ENCODE assay signal across 13 cellular contexts in the genomic region with DNA sequence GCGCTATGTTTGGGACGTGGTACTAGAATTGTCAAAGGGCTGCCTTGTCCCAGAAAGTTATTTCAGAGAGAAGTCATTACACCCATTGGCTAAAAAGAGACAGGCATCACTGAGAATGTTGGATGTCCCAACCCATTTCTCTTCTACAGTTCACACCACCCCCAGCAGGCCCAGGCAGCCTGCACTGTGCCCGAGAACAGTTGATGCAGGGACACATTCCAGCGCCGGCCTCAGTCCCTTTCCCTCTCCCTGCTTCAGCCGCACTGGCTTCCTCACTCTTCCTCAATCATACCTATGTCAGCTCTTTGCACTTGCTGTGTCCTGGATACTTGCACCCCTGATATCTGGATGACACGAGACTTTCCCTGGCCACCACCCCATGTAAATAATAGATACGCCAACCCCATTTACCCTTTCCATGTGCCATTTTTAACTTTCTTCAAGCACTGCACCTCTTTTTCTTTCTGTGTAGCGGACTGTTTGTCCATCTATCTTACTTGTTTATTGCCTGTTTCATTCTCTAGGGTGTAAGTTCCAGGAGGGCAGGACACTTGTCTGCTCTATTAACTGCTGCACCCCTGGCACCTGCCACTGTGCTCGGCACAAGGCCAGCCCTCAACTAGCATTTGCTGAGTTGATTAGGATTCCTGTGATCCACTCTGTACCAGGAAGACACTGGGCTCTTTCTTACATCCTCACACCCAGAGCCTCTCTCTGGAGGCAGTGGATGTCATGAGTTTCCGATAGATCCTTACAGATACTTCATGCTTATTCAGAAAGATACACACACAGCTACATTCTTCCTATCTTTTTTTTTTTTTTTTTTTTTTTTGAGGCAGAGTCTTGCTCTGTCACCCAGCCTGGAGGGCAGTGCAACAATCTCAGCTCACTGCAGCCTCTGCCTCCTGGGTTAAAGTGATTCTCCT.
A peak's percentile ranks its signal among the peaks of the same experiment; 100 is the strongest.
DNase-seq lines count a peak whose midpoint lies in the region; ATAC-seq and TF ChIP-seq lines count a peak whose summit lies in the region.
"Had no signal": no experiment of that assay in that cellular context is flagged by ENCODE, and none has a peak within 500 bp of the region (broad histone marks: within the 10 kb centered on the region; RNA-seq: fewer than 3 reads in every experiment).

No MANE protein-coding gene starts in this region.

- CTCF ChIA-PET in activated CD4-positive, alpha-beta T cell treated with anti-CD3 and anti-CD28 coated beads, Interleukin-2, amount 10 ng/mL, durations not matched to agents 7 days and 5 days (lab: Charles Lee): interaction anchor here (0.6 to 2.0 kb wide), 2 partner anchors 39 to 434 kb away, joined by 3 to 9 read pairs; no protein-coding TSS in a partner anchor

- no peak for DNase-seq in activated CD4-positive, alpha-beta T cell treated with anti-CD3 and anti-CD28 coated beads, Interleukin-2, amount 10 ng/mL, durations not matched to agents 7 days and 5 days
- DNase-seq in activated CD4-positive, alpha-beta T cell treated with anti-CD3 and anti-CD28 coated beads, Interleukin-2, amount 50 U/mL, for 4 hours: no peak
- DNase-seq in NCI-H1092 treated with DMSO at 0.1 percent for 48 hours (lab: John Stamatoyannopoulos, UW): peak; percentile 65
- DNase-seq in foreskin melanocyte: peak; percentile 69
- DNase-seq in neuronal stem cell (ENCODE audit: low spot score): no peak
- DNase-seq in mesendoderm: no peak
- no peak for DNase-seq in GM13977 (ENCODE audit: low spot score)
- DNase-seq: EL, H7, MG63, SIG-M5 had no signal

- H3K27ac ChIP-seq in neuronal stem cell (replicated peaks; ENCODE audit: low read length): no peak overlapping the region
- no peak overlapping the region for H3K27ac ChIP-seq in mesendoderm (ENCODE audit: low read depth, low read length)
- H3K27ac ChIP-seq: C4-2B had no signal

- H3K79me1 ChIP-seq in neuronal stem cell (ENCODE audit: low read depth, low read length): no peaks in the 10 kb centered on the region
- H3K79me1 ChIP-seq in mesendoderm (ENCODE audit: low read length): no peaks in the 10 kb centered on the region

- H3K14ac ChIP-seq in neuronal stem cell (ENCODE audit: low read length): no peak overlapping the region

- H4K5ac ChIP-seq in mesendoderm (ENCODE audit: low read length): no peak overlapping the region

- H3K36me3 Mint-ChIP-seq in activated CD4-positive, alpha-beta T cell treated with anti-CD3 and anti-CD28 coated beads, Interleukin-2, amount 10 ng/mL, durations not matched to agents 7 days and 5 days (ENCODE audit: low read depth): no peaks in the 10 kb centered on the region

- no peaks in the 10 kb centered on the region for H3K79me2 ChIP-seq in mesendoderm (ENCODE audit: control insufficient read depth, insufficient read depth, low read length)

- H3K9ac ChIP-seq in neuronal stem cell (ENCODE audit: low read depth, low read length, poor library complexity) (no peak overlapping the region), mesendoderm (ENCODE audit: low read length) (no peak overlapping the region)

- H2AFZ ChIP-seq in neuronal stem cell (ENCODE audit: low read length): peak overlapping the region; percentile 66

- H3K27ac Mint-ChIP-seq in activated CD4-positive, alpha-beta T cell treated with anti-CD3 and anti-CD28 coated beads, Interleukin-2, amount 10 ng/mL, durations not matched to agents 7 days and 5 days: peak overlapping the region; percentile 52

- H3K4me3 Mint-ChIP-seq in activated CD4-positive, alpha-beta T cell treated with anti-CD3 and anti-CD28 coated beads, Interleukin-2, amount 10 ng/mL, durations not matched to agents 7 days and 5 days: no peak overlapping the region

- H4K8ac ChIP-seq in neuronal stem cell (ENCODE audit: low read depth, low read length): no peak overlapping the region
- no peak overlapping the region for H4K8ac ChIP-seq in mesendoderm (ENCODE audit: low read depth, low read length)

- H3K56ac ChIP-seq in mesendoderm (ENCODE audit: low read length): no peak overlapping the region

- no peaks in the 10 kb centered on the region for H3K9me3 ChIP-seq in neuronal stem cell (replicated peaks in 1 of 2; ENCODE audit: control insufficient read depth in 2 of 2, insufficient read depth in 1 of 2, low read depth in 1 of 2, low read length in 2 of 2)
- H3K9me3 ChIP-seq: MG63 had no signal

- POLR2A ChIA-PET in activated CD4-positive, alpha-beta T cell treated with anti-CD3 and anti-CD28 coated beads, Interleukin-2, amount 10 ng/mL, durations not matched to agents 7 days and 5 days (lab: Charles Lee): no interaction called here

- no peak for TF ChIP-seq CTCF in GM13977 (IDR thresholded peaks at IDR 0.05; ENCODE audit: extremely low read depth, insufficient read depth, missing control alignments)

- H3K4me1 Mint-ChIP-seq in activated CD4-positive, alpha-beta T cell treated with anti-CD3 and anti-CD28 coated beads, Interleukin-2, amount 10 ng/mL, durations not matched to agents 7 days and 5 days: peaks cover 24% of the 10 kb centered on the region

- H3K27me3 ChIP-seq in neuronal stem cell (ENCODE audit: control insufficient read depth in 3 of 3, insufficient read depth in 3 of 3, low read depth in 1 of 3, low read length in 3 of 3): peaks cover 0 to 11% (median 0%) of the 10 kb centered on the region in 3 experiments
- H3K27me3 ChIP-seq in mesendoderm (ENCODE audit: insufficient read depth, low read length, poor library complexity): no peaks in the 10 kb centered on the region
- H3K27me3 ChIP-seq: MG63 had no signal

- H2BK12ac ChIP-seq in neuronal stem cell (ENCODE audit: low read length): no peak overlapping the region

- in situ Hi-C loops in GM13977 (cut with MboI; ENCODE audit: low pct_unique_long_range_greater_than_20kb, low sequenced_read_pairs, unreplicated experiment): loop anchor here (10.0 kb wide), 1 partner anchor 212 kb away; no protein-coding TSS in a partner anchor

- H3K4me3 ChIP-seq in neuronal stem cell (ENCODE audit: low read length in 2 of 2) (no peak overlapping the region), mesendoderm (ENCODE audit: low read length) (no peak overlapping the region)
- H3K4me3 ChIP-seq: MG63 had no signal

- H3K4ac ChIP-seq in neuronal stem cell (ENCODE audit: low read length): no peak overlapping the region
- H3K4ac ChIP-seq in mesendoderm (ENCODE audit: low read depth, low read length): no peak overlapping the region

- no peak overlapping the region for H3K18ac ChIP-seq in neuronal stem cell (ENCODE audit: low read length)
- H3K18ac ChIP-seq in mesendoderm (ENCODE audit: low read length): no peak overlapping the region

- no peak for ATAC-seq in activated CD4-positive, CD25-positive, alpha-beta regulatory T cell treated with anti-CD3 and anti-CD28 coated beads, Interleukin-2, amount 50 U/mL, for 24 hours

- H3K27me3 Mint-ChIP-seq in activated CD4-positive, alpha-beta T cell treated with anti-CD3 and anti-CD28 coated beads, Interleukin-2, amount 10 ng/mL, durations not matched to agents 7 days and 5 days: no peaks in the 10 kb centered on the region

- H2BK15ac ChIP-seq in neuronal stem cell (ENCODE audit: low read length) (no peak overlapping the region), mesendoderm (replicated peaks; ENCODE audit: low read depth) (no peak overlapping the region)

- no peak overlapping the region for H2AK5ac ChIP-seq in neuronal stem cell (ENCODE audit: low read depth, low read length)
- no peak overlapping the region for H2AK5ac ChIP-seq in mesendoderm (ENCODE audit: low read length)

- no CpG with 5 or more reads among the region's 11 CpGs for WGBS in neuronal stem cell (ENCODE audit: extremely low coverage in 2 of 2, insufficient read length in 2 of 2, insufficient replicate concordance in 1 of 2), 2 donors
- WGBS in mesendoderm (ENCODE audit: extremely low coverage, insufficient coverage, low lambda C conversion rate): no CpG with 5 or more reads among the region's 11 CpGs

- no peak overlapping the region for H4K91ac ChIP-seq in neuronal stem cell (ENCODE audit: low read depth, low read length, poor library complexity)

- H3K4me2 ChIP-seq in neuronal stem cell (ENCODE audit: insufficient read depth, low read length, poor library complexity, severe bottlenecking) (no peak overlapping the region), mesendoderm (ENCODE audit: low read length) (no peak overlapping the region)

- no peak overlapping the region for H2BK120ac ChIP-seq in neuronal stem cell (ENCODE audit: low read depth, low read length)
- H2BK120ac ChIP-seq in mesendoderm (ENCODE audit: low read depth, low read length): no peak overlapping the region

- no peaks in the 10 kb centered on the region for H3K36me3 ChIP-seq in neuronal stem cell (replicated peaks in 1 of 2; ENCODE audit: control insufficient read depth in 2 of 2, insufficient read depth in 2 of 2, low read length in 2 of 2)
- no peaks in the 10 kb centered on the region for H3K36me3 ChIP-seq in mesendoderm (ENCODE audit: control insufficient read depth, insufficient read depth, low read length)
- H3K36me3 ChIP-seq: MG63 had no signal

- H2BK5ac ChIP-seq in neuronal stem cell (ENCODE audit: low read length) (no peak overlapping the region), mesendoderm (ENCODE audit: low read length) (no peak overlapping the region)

- no peak overlapping the region for H3K23ac ChIP-seq in neuronal stem cell (ENCODE audit: low read depth, low read length, poor library complexity)
- H3K23ac ChIP-seq in mesendoderm (ENCODE audit: low read length): no peak overlapping the region

- H3K4me1 ChIP-seq in neuronal stem cell (ENCODE audit: control insufficient read depth in 2 of 2, insufficient read depth in 1 of 2, low read depth in 1 of 2, low read length in 2 of 2) (peaks cover 12 to 15% of the 10 kb centered on the region in 2 donors), mesendoderm (ENCODE audit: control insufficient read depth, low read depth, low read length) (no peaks in the 10 kb centered on the region)

- no peaks in the 10 kb centered on the region for H3K9me3 Mint-ChIP-seq in activated CD4-positive, alpha-beta T cell treated with anti-CD3 and anti-CD28 coated beads, Interleukin-2, amount 10 ng/mL, durations not matched to agents 7 days and 5 days

Comparison
In these comparisons a context has a peak if more than half of its experiments do, and no peak if none do; other contexts are left out.
1. DNase-seq: peak in NCI-H1092 treated with DMSO at 0.1 percent for 48 hours (single experiment) and foreskin melanocyte (single experiment); none in activated CD4-positive, alpha-beta T cell treated with anti-CD3 and anti-CD28 coated beads, Interleukin-2, amount 10 ng/mL, durations not matched to agents 7 days and 5 days (single experiment), activated CD4-positive, alpha-beta T cell treated with anti-CD3 and anti-CD28 coated beads, Interleukin-2, amount 50 U/mL, for 4 hours (0 of 2), neuronal stem cell (single experiment), mesendoderm (single experiment) and GM13977 (single experiment).